In the genomic region with DNA sequence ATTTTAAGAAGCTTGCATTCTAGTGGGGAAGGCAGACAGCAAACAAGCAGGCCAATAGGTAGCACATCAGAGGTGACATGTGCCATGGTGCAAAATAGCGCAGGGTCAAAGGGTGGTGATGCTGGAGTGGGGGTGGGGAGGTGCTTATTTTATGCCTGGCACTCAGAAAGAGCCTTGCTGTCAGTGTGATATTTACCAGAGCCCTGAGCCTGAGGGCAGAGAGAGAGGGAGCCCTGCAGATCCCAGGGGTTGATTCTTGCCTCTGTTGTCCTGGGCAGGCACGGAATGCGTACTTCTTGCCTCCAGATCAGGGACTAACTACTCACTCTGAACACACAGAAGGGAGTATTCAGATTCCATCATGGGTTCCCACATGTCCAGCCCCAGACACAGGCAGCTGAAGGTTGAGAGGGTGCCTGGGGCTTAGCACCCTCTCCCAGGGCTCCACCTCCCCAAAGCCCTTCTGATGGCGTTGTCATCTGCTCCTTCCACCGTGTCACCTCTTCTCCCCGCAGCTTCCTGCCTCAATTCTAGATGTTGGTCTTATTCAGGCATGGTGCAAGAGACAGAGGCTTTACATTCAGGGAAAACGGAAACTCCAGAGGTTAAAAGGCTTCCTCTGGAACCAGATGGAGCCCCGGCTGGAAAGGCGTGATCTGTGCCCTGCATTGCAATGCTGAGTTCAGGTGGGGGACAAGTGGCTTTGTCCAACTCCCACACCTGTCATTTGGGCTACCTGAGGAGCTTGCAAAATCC, we compare ENCODE assay signal across 19 cellular contexts.
DNase-seq lines count a peak whose midpoint lies in the region; ATAC-seq and TF ChIP-seq lines count a peak whose summit lies in the region.
"Had no signal": no experiment of that assay in that cellular context is flagged by ENCODE, and none has a peak within 500 bp of the region (broad histone marks: within the 10 kb centered on the region; RNA-seq: fewer than 3 reads in every experiment).

No MANE protein-coding gene starts in this region.

- no peak for TF ChIP-seq POLR2A in spleen (IDR thresholded peaks at IDR 0.05)

- no peaks in the 10 kb centered on the region for H3K27me3 ChIP-seq in right atrium auricular region
- H3K27me3 ChIP-seq in spleen (replicated peaks in 1 of 7): no peaks in the 10 kb centered on the region

- intact Hi-C loops in Right ventricle myocardium superior (cut with DNase I): no loop called here
- intact Hi-C loops in spleen (cut with DNase I; ENCODE audit: low total_unique reads): no loop called here

- H3K36me3 ChIP-seq in right atrium auricular region (no peaks in the 10 kb centered on the region), spleen (no peaks in the 10 kb centered on the region)

- H3K4me1 ChIP-seq in right atrium auricular region (peaks cover 0 to 13% of the 10 kb centered on the region in 2 donors), spleen (peaks cover 0 to 14% (median 5%) of the 10 kb centered on the region in 6 donors)

- WGBS in spleen, 5 donors: 64 to 79% (median 78%) methylated on average over 8 to 9 of the region's 9 CpGs

- TF ChIP-seq CTCF in right atrium auricular region (IDR thresholded peaks at IDR 0.05): no peak
- no peak for TF ChIP-seq CTCF in spleen (IDR thresholded peaks at IDR 0.05 in 8 of 11, conservative IDR thresholded peaks at IDR 0.05 in 3 of 11)

- peak overlapping the region; percentile 1 to 9 for H3K27ac ChIP-seq in right atrium auricular region
- no peak overlapping the region for H3K27ac ChIP-seq in spleen
- H3K27ac ChIP-seq: HL-60 had no signal

- H3K4me3 ChIP-seq in right atrium auricular region (no peak overlapping the region), spleen (no peak overlapping the region)

- peaks cover 0 to 6% of the 10 kb centered on the region in 2 donors for H3K9me3 ChIP-seq in right atrium auricular region
- peaks cover 0 to 13% (median 10%) of the 10 kb centered on the region in 8 donors for H3K9me3 ChIP-seq in spleen

- ATAC-seq in Right ventricle myocardium superior (ENCODE audit: poor library complexity): peak; percentile 92

- peak; percentile 18 for DNase-seq in NCI-H69 (lab: John Stamatoyannopoulos, UW)
- DNase-seq in Right ventricle myocardium superior: peak; percentile 50
- no peak for DNase-seq in right atrium auricular region (ENCODE audit: low spot score)
- peak; percentile 52 for DNase-seq in spleen
- DNase-seq in HuH-7 (ENCODE audit: low spot score): no peak
- no peak for DNase-seq in NCI-H2171 (lab: John Stamatoyannopoulos, UW)
- no peak for DNase-seq in medulla oblongata (ENCODE audit: extremely low spot score)
- DNase-seq: DMS79 treated with DMSO at 0.1 percent for 48 hours, H7, HFFc6, Kasumi-1, MM.1S, NCI-H1092 treated with DMSO at 0.1 percent for 48 hours, NCI-H146, NCI-H2081, NCI-H510A, NCI-H774, SIG-M5 had no signal

Comparison
In these comparisons a context has a peak if more than half of its experiments do, and no peak if none do; other contexts are left out.
1. DNase-seq: peak in NCI-H69 (single experiment), Right ventricle myocardium superior (single experiment) and spleen (single experiment); none in right atrium auricular region (single experiment), HuH-7 (single experiment), NCI-H2171 (single experiment) and medulla oblongata (single experiment).
2. H3K27ac ChIP-seq: peak in right atrium auricular region (2 of 2); none in spleen (0 of 8).